ENCODE assay signal across 25 cellular contexts in the genomic region with DNA sequence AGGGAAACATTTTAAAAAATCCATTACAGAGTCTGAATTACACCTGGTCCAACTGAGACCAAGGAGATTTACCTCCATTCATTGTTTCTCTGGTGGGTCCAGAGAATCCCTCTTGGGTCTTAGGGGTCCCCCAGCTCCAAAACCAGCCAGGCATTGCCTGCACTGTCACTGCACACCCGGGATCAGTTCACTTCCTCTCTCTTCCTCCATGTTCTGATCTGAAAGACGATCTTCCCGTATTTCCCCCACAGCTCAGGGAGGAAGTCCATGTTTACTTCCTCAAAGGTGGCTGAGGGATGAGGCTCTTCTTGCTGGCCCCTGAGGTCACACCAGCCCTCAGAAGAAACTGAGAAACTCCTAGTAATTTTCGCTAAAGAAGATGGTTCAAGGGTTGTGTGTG.
"Had no signal": no experiment of that assay in that cellular context is flagged by ENCODE, and none has a peak within 500 bp of the region (broad histone marks: within the 10 kb centered on the region; RNA-seq: fewer than 3 reads in every experiment).

No MANE protein-coding gene starts in this region.

- DNase-seq: activated CD4-positive, alpha-beta T cell treated with anti-CD3 and anti-CD28 coated beads, Interleukin-2, amount 10 ng/mL, durations not matched to agents 7 days and 5 days; activated CD4-positive, CD25-positive, alpha-beta regulatory T cell treated with anti-CD3 and anti-CD28 coated beads, Interleukin-2, amount 50 U/mL, for 72 hours; activated CD8-positive, alpha-beta T cell treated with anti-CD3 and anti-CD28 coated beads, Interleukin-2, amount 10 ng/mL, durations not matched to agents 7 days and 5 days; activated gamma-delta T cell; activated naive CD4-positive, alpha-beta T cell treated with anti-CD3 and anti-CD28 coated beads, Interleukin-2, amount 50 U/mL, for 16 hours; activated naive CD8-positive, alpha-beta T cell treated with anti-CD3 and anti-CD28 coated beads, Interleukin-2, amount 50 U/mL, for 24 hours; body of pancreas; effector CD4-positive, alpha-beta T cell; erythroblast; foreskin fibroblast; heart right ventricle; islet precursor cell; left cardiac atrium; midbrain; natural killer cell; pancreas; psoas muscle; stimulated activated CD4-positive, alpha-beta T cell treated with anti-CD3 and anti-CD28 coated beads, Interleukin-4, amount 100 ng/mL, for 24 hours; stimulated activated naive CD8-positive, alpha-beta T cell treated with anti-CD3 and anti-CD28 coated beads, Interleukin-15, Interleukin-2, amounts not matched to agents 100 U/mL and 50 U/mL, for 24 hours; upper lobe of left lung; WERI-Rb-1 had no signal

- ATAC-seq: activated CD8-positive, alpha-beta T cell treated with anti-CD3 and anti-CD28 coated beads, Interleukin-2, amount 10 ng/mL, durations not matched to agents 7 days and 5 days; activated naive CD8-positive, alpha-beta T cell treated with anti-CD3 and anti-CD28 coated beads, Interleukin-2, amount 50 U/mL, for 24 hours; body of pancreas; heart right ventricle; left cardiac atrium; natural killer cell; pancreas; psoas muscle; stimulated activated naive CD8-positive, alpha-beta T cell treated with anti-CD3 and anti-CD28 coated beads, Interleukin-15, Interleukin-2, amounts not matched to agents 100 U/mL and 50 U/mL, for 24 hours had no signal

- H3K4me1 ChIP-seq: body of pancreas, heart right ventricle, pancreas, psoas muscle, right atrium auricular region, upper lobe of left lung had no signal

- H3K36me3 ChIP-seq: heart right ventricle, pancreas, right atrium auricular region, upper lobe of left lung, WERI-Rb-1 had no signal

- H3K4me3 ChIP-seq: body of pancreas, heart right ventricle, pancreas, psoas muscle, right atrium auricular region, upper lobe of left lung had no signal

- H3K4me3 Mint-ChIP-seq: activated CD4-positive, alpha-beta T cell treated with anti-CD3 and anti-CD28 coated beads, Interleukin-2, amount 10 ng/mL, durations not matched to agents 7 days and 5 days; activated CD8-positive, alpha-beta T cell treated with anti-CD3 and anti-CD28 coated beads, Interleukin-2, amount 10 ng/mL, durations not matched to agents 7 days and 5 days; activated naive CD8-positive, alpha-beta T cell treated with anti-CD3 and anti-CD28 coated beads, Interleukin-2, amount 50 U/mL, for 24 hours; activated T-helper 1 cell treated with anti-CD3 and anti-CD28 coated beads, Interleukin-12 subunit alpha, Interleukin-12 subunit beta, Interleukin-2, Interleukin-4 antibody, amounts not matched to agents 30 ng/mL and 10 ng/mL and 1 ng/mL, durations not matched to agents 14 hours and 24 hours and 36 hours; dendritic cell treated with granulocyte-macrophage colony-stimulating factor and Interleukin-4, amounts not matched to agents 40 ng/mL and 50 ng/mL, for 4 days; natural killer cell had no signal

- H3K27ac ChIP-seq: body of pancreas, heart right ventricle, pancreas, psoas muscle, right atrium auricular region, upper lobe of left lung, WERI-Rb-1 had no signal

- H3K4me1 Mint-ChIP-seq: activated CD4-positive, alpha-beta T cell treated with anti-CD3 and anti-CD28 coated beads, Interleukin-2, amount 10 ng/mL, durations not matched to agents 7 days and 5 days; activated naive CD8-positive, alpha-beta T cell treated with anti-CD3 and anti-CD28 coated beads, Interleukin-2, amount 50 U/mL, for 24 hours; natural killer cell had no signal

- H3K9me3 ChIP-seq: body of pancreas, pancreas, psoas muscle, right atrium auricular region, upper lobe of left lung had no signal

- H3K27me3 Mint-ChIP-seq: dendritic cell treated with granulocyte-macrophage colony-stimulating factor and Interleukin-4, amounts not matched to agents 40 ng/mL and 50 ng/mL, for 4 days had no signal

- H3K27me3 ChIP-seq: body of pancreas, pancreas, right atrium auricular region, upper lobe of left lung had no signal

- FAIRE-seq: pancreas, TTC549 had no signal

- H3K36me3 Mint-ChIP-seq: natural killer cell had no signal

- H3K9me3 Mint-ChIP-seq: activated CD4-positive, alpha-beta T cell treated with anti-CD3 and anti-CD28 coated beads, Interleukin-2, amount 10 ng/mL, durations not matched to agents 7 days and 5 days; activated naive CD8-positive, alpha-beta T cell treated with anti-CD3 and anti-CD28 coated beads, Interleukin-2, amount 50 U/mL, for 24 hours; activated T-helper 1 cell treated with anti-CD3 and anti-CD28 coated beads, Interleukin-12 subunit alpha, Interleukin-12 subunit beta, Interleukin-2, Interleukin-4 antibody, amounts not matched to agents 30 ng/mL and 10 ng/mL and 1 ng/mL, durations not matched to agents 14 hours and 24 hours and 36 hours; natural killer cell had no signal

- H3K27ac Mint-ChIP-seq: activated CD4-positive, alpha-beta T cell treated with anti-CD3 and anti-CD28 coated beads, Interleukin-2, amount 10 ng/mL, durations not matched to agents 7 days and 5 days; activated CD8-positive, alpha-beta T cell treated with anti-CD3 and anti-CD28 coated beads, Interleukin-2, amount 10 ng/mL, durations not matched to agents 7 days and 5 days; activated naive CD8-positive, alpha-beta T cell treated with anti-CD3 and anti-CD28 coated beads, Interleukin-2, amount 50 U/mL, for 24 hours; activated T-helper 1 cell treated with anti-CD3 and anti-CD28 coated beads, Interleukin-12 subunit alpha, Interleukin-12 subunit beta, Interleukin-2, Interleukin-4 antibody, amounts not matched to agents 30 ng/mL and 10 ng/mL and 1 ng/mL, durations not matched to agents 14 hours and 24 hours and 36 hours; dendritic cell treated with granulocyte-macrophage colony-stimulating factor and Interleukin-4, amounts not matched to agents 40 ng/mL and 50 ng/mL, for 4 days; natural killer cell had no signal
